In genomic region chr17:40103082-40103741, GRCh38 we compare ENCODE assay signal across 15 cellular contexts. TPM values are rescaled to one million over a fixed set of nuclear protein-coding genes. Genes with fewer than 3 reads are reported as not detected.
A peak's percentile ranks its signal among the peaks of the same experiment; 100 is the strongest.
DNase-seq lines count a peak whose midpoint lies in the region; ATAC-seq, FAIRE-seq and TF ChIP-seq lines count a peak whose summit lies in the region.
"Had no signal": no experiment of that assay in that cellular context is flagged by ENCODE, and none has a peak within 500 bp of the region (broad histone marks: within the 10 kb centered on the region; RNA-seq: fewer than 3 reads in every experiment).

No MANE protein-coding gene starts in this region.

- H4K5ac ChIP-seq in H1 (ENCODE audit: insufficient read length, low read depth, low read length) = no peak overlapping the region

- H3K4me1 ChIP-seq in CD4-positive, CD25-positive, alpha-beta regulatory T cell (ENCODE audit: control insufficient read depth, insufficient read depth, low read length, poor library complexity, severe bottlenecking) = peaks cover 93% of the 10 kb centered on the region
- H3K4me1 ChIP-seq in Karpas-422 (ENCODE audit: low read length) (peaks cover 45% of the 10 kb centered on the region), H1 (replicated peaks in 1 of 4; ENCODE audit: control insufficient read depth in 3 of 4, insufficient read depth in 4 of 4, low read length in 3 of 4) (peaks cover 20 to 54% (median 39%) of the 10 kb centered on the region in 4 experiments), pancreas (peaks cover 34 to 38% (median 37%) of the 10 kb centered on the region in 3 donors)

- 62% methylated on average over 3 of the region's 3 CpGs; no CpG with 5 or more reads in 1 of the 2 experiments for WGBS in H1 (ENCODE audit: extremely low coverage in 1 of 2, insufficient coverage in 1 of 2, insufficient read length in 1 of 2, insufficient replicate concordance in 2 of 2, low coverage in 1 of 2, low lambda C conversion rate in 2 of 2, missing lambda C conversion rate in 1 of 2), 2 experiments
- 39 to 41% methylated on average over 3 of the region's 3 CpGs for WGBS in pancreas, 2 donors

- H3K23ac ChIP-seq in H1 (ENCODE audit: insufficient read length) = no peak overlapping the region

- no peaks in the 10 kb centered on the region for H3K9me3 ChIP-seq in CD4-positive, CD25-positive, alpha-beta regulatory T cell (ENCODE audit: control insufficient read depth in 2 of 2, low read length in 2 of 2)
- H3K9me3 ChIP-seq in Karpas-422 (ENCODE audit: low read length) = 0 out of 2 replicates have a peak, but pooled peaks cover 3% of the 10 kb centered on the region
- peaks cover 0 to 6% of the 10 kb centered on the region in 2 experiments; a peak in 1 of 4 replicates for H3K9me3 ChIP-seq in H1 (ENCODE audit: insufficient read depth in 2 of 2, low read depth in 1 of 2, low read length in 1 of 2)
- no peaks in the 10 kb centered on the region for H3K9me3 ChIP-seq in pancreas

- no peak overlapping the region for H3K14ac ChIP-seq in H1 (ENCODE audit: insufficient read length)

- peaks cover 10% of the 10 kb centered on the region; the same call in 1 of the 2 replicates for H3K23me2 ChIP-seq in H1 (ENCODE audit: low read depth, low read length)

- H3K27me3 ChIP-seq in CD4-positive, CD25-positive, alpha-beta regulatory T cell (ENCODE audit: control insufficient read depth, insufficient read depth, low read length) = no peaks in the 10 kb centered on the region
- H3K27me3 ChIP-seq in Karpas-422 (ENCODE audit: low read length) (0 out of 2 replicates have a peak, but pooled peaks cover 6% of the 10 kb centered on the region), H1 (replicated peaks in 1 of 4; ENCODE audit: control insufficient read depth in 3 of 4, extremely low read depth in 1 of 4, insufficient read depth in 3 of 4, low read length in 3 of 4) (peaks cover 6 to 44% (median 34%) of the 10 kb centered on the region in 4 experiments), pancreas (no peaks in the 10 kb centered on the region)

- TF ChIP-seq POLR2A in H1 (IDR thresholded peaks at IDR 0.05; ENCODE audit: control extremely low read depth in 1 of 2, low read depth in 2 of 2, low read length in 2 of 2) = no peak

- H4K20me1 ChIP-seq in Karpas-422 (ENCODE audit: insufficient read depth, low read depth, low read length) (no peaks in the 10 kb centered on the region), H1 (replicated peaks in 1 of 2; ENCODE audit: control insufficient read depth in 1 of 2, insufficient read depth in 2 of 2, low read length in 2 of 2) (no peaks in the 10 kb centered on the region)

- H3K4ac ChIP-seq in H1 (replicated peaks; ENCODE audit: insufficient read length, low read depth, low read length) = no peak overlapping the region

- H3K9me2 ChIP-seq in Karpas-422 (replicated peaks; ENCODE audit: insufficient read depth, low read length) = no peaks in the 10 kb centered on the region

- H3K4me2 ChIP-seq in Karpas-422 (ENCODE audit: low read depth, low read length, poor library complexity, severe bottlenecking) = peak overlapping the region; percentile 17
- peak overlapping the region; percentile 20 to 26; a peak in 2 of 4 replicates for H3K4me2 ChIP-seq in H1 (ENCODE audit: insufficient read depth in 1 of 2, low read depth in 2 of 2, low read length in 2 of 2)

- H2BK20ac ChIP-seq in H1 (ENCODE audit: low read length) = peak overlapping the region; percentile 80; the same call in 1 of the 2 replicates

- POLR2A ChIA-PET in H1 (lab: Charles Lee; ENCODE audit: partially characterized antibody) = interaction anchor here (0.9 to 20.8 kb wide), 9 partner anchors 8 to 65 kb away, joined by 3 to 399 read pairs (median 4); partner anchors contain the start of genes CASC3, MED24 and MSL1

- FAIRE-seq in H1 (lab: Jason Lieb, UNC) = no peak
- FAIRE-seq in pancreas (lab: Jason Lieb, UNC) = no peak
- FAIRE-seq: GM18507 had no signal

- H3K36me3 ChIP-seq in CD4-positive, CD25-positive, alpha-beta regulatory T cell (ENCODE audit: control insufficient read depth, insufficient read depth, low read length) = no peaks in the 10 kb centered on the region
- H3K36me3 ChIP-seq in Karpas-422 (ENCODE audit: insufficient read depth, low read length) (no peaks in the 10 kb centered on the region), H1 (ENCODE audit: control insufficient read depth in 2 of 4, insufficient read depth in 4 of 4, low read length in 3 of 4) (no peaks in the 10 kb centered on the region), pancreas (no peaks in the 10 kb centered on the region)

- no peak for TF ChIP-seq EP300 in H1 (IDR thresholded peaks at IDR 0.05; ENCODE audit: borderline replicate concordance in 1 of 2, low read depth in 2 of 2, low read length in 2 of 2)

- H3K9me3 Mint-ChIP-seq in CD4-positive, CD25-positive, alpha-beta regulatory T cell = no peaks in the 10 kb centered on the region
- H3K9me3 Mint-ChIP-seq: T-helper 1 cell treated with Interleukin-12 subunit alpha and Interleukin-12 subunit beta and Interleukin-4 antibody, amounts not matched to agents 30 μg/mL and 1 μg/mL, for 36 hours had no signal

- H3K4me3 ChIP-seq in CD4-positive, CD25-positive, alpha-beta regulatory T cell (ENCODE audit: low read depth, low read length) = peak overlapping the region; percentile 43
- no peak overlapping the region for H3K4me3 ChIP-seq in Karpas-422 (ENCODE audit: low read length)
- no peak overlapping the region for H3K4me3 ChIP-seq in H1 (ENCODE audit: extremely low read depth in 1 of 4, insufficient read depth in 2 of 4, low read depth in 3 of 4, low read length in 4 of 4)
- no peak overlapping the region for H3K4me3 ChIP-seq in pancreas

- H4K8ac ChIP-seq in H1 (ENCODE audit: extremely low read depth, insufficient read depth, low read length) = peak overlapping the region; percentile 53; the same call in 1 of the 2 replicates

- DNase-seq in CD4-positive, CD25-positive, alpha-beta regulatory T cell = no peak
- DNase-seq in Karpas-422 = no peak
- DNase-seq in H1 (ENCODE audit: low read depth in 1 of 2, low spot score in 2 of 2) = peak in 1 of 2 experiments; percentile 66
- DNase-seq in pancreas = peak in 2 of 6 donors; percentile 40 to 62
- DNase-seq in left lobe of liver (ENCODE audit: low spot score) = no peak
- DNase-seq in stimulated activated CD4-positive, alpha-beta T cell treated with anti-CD3 and anti-CD28 coated beads, Interleukin-1b, Interleukin-23, amount 100 ng/mL, for 48 hours = no peak
- DNase-seq in SHP77 (lab: John Stamatoyannopoulos, UW) = no peak
- DNase-seq: activated effector memory CD4-positive, alpha-beta T cell treated with anti-CD3 and anti-CD28 coated beads, Interleukin-2, amount 50 U/mL, for 16 hours; COR-L47; HCEC 1CT; mammary epithelial cell; NCI-H2227 treated with DMSO at 0.1 percent for 48 hours had no signal

- peak overlapping the region; percentile 72; the same call in 1 of the 2 replicates for H2BK15ac ChIP-seq in H1 (ENCODE audit: low read length)

- peak overlapping the region; percentile 58 to 89 (median 70) for H3K4me3 Mint-ChIP-seq in CD4-positive, CD25-positive, alpha-beta regulatory T cell

- H3K79me2 ChIP-seq in Karpas-422 (ENCODE audit: low read length) = no peaks in the 10 kb centered on the region
- no peaks in the 10 kb centered on the region for H3K79me2 ChIP-seq in H1 (ENCODE audit: control insufficient read depth in 1 of 2, insufficient read depth in 2 of 2, low read length in 2 of 2)

- TF ChIP-seq CTCF in H1 (IDR thresholded peaks at IDR 0.05; ENCODE audit: control extremely low read depth in 1 of 3, insufficient read depth in 1 of 3, low read depth in 1 of 3, low read length in 3 of 3) = no peak
- TF ChIP-seq CTCF in pancreas (IDR thresholded peaks at IDR 0.05) = no peak

- CTCF ChIA-PET in H1 (lab: Charles Lee; ENCODE audit: partially characterized antibody) = interaction anchor here (0.5 to 7.6 kb wide), 14 partner anchors 9 to 739 kb away, joined by 3 to 110 read pairs (median 4); no protein-coding TSS in a partner anchor

- H2AK5ac ChIP-seq in H1 (ENCODE audit: low read depth, low read length) = peak overlapping the region; percentile 70; the same call in 1 of the 2 replicates

- no peak overlapping the region for H2AFZ ChIP-seq in Karpas-422 (ENCODE audit: low read length)
- peak overlapping the region; percentile 29; the same call in 1 of the 2 replicates for H2AFZ ChIP-seq in H1 (ENCODE audit: low read length)

- intact Hi-C loops in pancreas (cut with DNase I) = no loop called here

- peak overlapping the region; percentile 6; the same call in 1 of the 2 replicates for H2BK5ac ChIP-seq in H1 (ENCODE audit: low read depth, low read length)

- H3K27ac Mint-ChIP-seq in CD4-positive, CD25-positive, alpha-beta regulatory T cell = peak overlapping the region; percentile 96 to 99 (median 99)
- H3K27ac Mint-ChIP-seq: T-helper 1 cell treated with Interleukin-12 subunit alpha and Interleukin-12 subunit beta and Interleukin-4 antibody, amounts not matched to agents 30 μg/mL and 1 μg/mL, for 36 hours had no signal

- H3K9ac ChIP-seq in Karpas-422 (ENCODE audit: low read length) = peak overlapping the region; percentile 2; the same call in 1 of the 2 replicates
- no peak overlapping the region; a peak in 1 of 7 replicates for H3K9ac ChIP-seq in H1 (replicated peaks in 1 of 4; ENCODE audit: extremely low read depth in 1 of 4, low read depth in 3 of 4, low read length in 3 of 4)

- no peak for TF ChIP-seq RAD21 in H1 (IDR thresholded peaks at IDR 0.05 in 1 of 2, conservative IDR thresholded peaks at IDR 0.05 in 1 of 2; ENCODE audit: low read depth in 2 of 2, low read length in 2 of 2)

- H3K79me1 ChIP-seq in H1 (ENCODE audit: low read depth, low read length) = 0 out of 2 replicates have a peak, but pooled peaks cover under 1% of the 10 kb centered on the region

- peak overlapping the region; percentile 86; the same call in 1 of the 2 replicates for H2BK12ac ChIP-seq in H1 (ENCODE audit: low read depth, low read length)

- peaks cover 2% of the 10 kb centered on the region for H3K27me3 Mint-ChIP-seq in CD4-positive, CD25-positive, alpha-beta regulatory T cell

- no peak overlapping the region for H2BK120ac ChIP-seq in H1 (replicated peaks; ENCODE audit: low read depth, low read length)

- no peak for ATAC-seq in CD4-positive, CD25-positive, alpha-beta regulatory T cell (ENCODE audit: low read depth in 2 of 2)
- ATAC-seq in pancreas (no peak), left lobe of liver (no peak), HG03095 (IDR thresholded peaks at IDR 0.05; ENCODE audit: unreplicated experiment) (no peak)

- peak overlapping the region; percentile 55 for H3K27ac ChIP-seq in CD4-positive, CD25-positive, alpha-beta regulatory T cell (ENCODE audit: insufficient read depth, low read length, poor library complexity, severe bottlenecking)
- H3K27ac ChIP-seq in Karpas-422 (ENCODE audit: low read length) (no peak overlapping the region), H1 (ENCODE audit: low read depth, low read length) (no peak overlapping the region), pancreas (peak overlapping the region; percentile 47 to 68 (median 65))

- H3K4me1 Mint-ChIP-seq in CD4-positive, CD25-positive, alpha-beta regulatory T cell = peaks cover 10 to 94% (median 70%) of the 10 kb centered on the region in 4 donors

- H3K36me3 Mint-ChIP-seq in CD4-positive, CD25-positive, alpha-beta regulatory T cell = no peaks in the 10 kb centered on the region

- peak overlapping the region; percentile 22 for H4K91ac ChIP-seq in H1 (replicated peaks; ENCODE audit: insufficient read length, low read length)

- no peak overlapping the region for H3K56ac ChIP-seq in H1 (replicated peaks; ENCODE audit: insufficient read length, low read depth, low read length)

- H3K18ac ChIP-seq in H1 (ENCODE audit: extremely low read depth, low read length) = peak overlapping the region; percentile 93

RNA-seq across cellular contexts. Expression of gene NR1D1, which starts 2.8 kb away (rescaled TPM):
- total RNA-seq in CD4-positive, CD25-positive, alpha-beta regulatory T cell = 29.5 TPM
- polyA plus RNA-seq in CD4-positive, CD25-positive, alpha-beta regulatory T cell = 10 to 100 TPM in 1 of 4 donors, 1 to 10 TPM in 3; 4.9 to 10.1 (median 6.2) TPM
- 0.65 and 0.67 TPM in 2 replicates for total RNA-seq in Karpas-422 (2014; rRNA removed; shearing (Covaris generic); ENCODE audit: low replicate concordance)
- total RNA-seq in H1 (2021; fragmentation: NEBNext Ultra II Directional; extraction: Animal tissue kit (Norgen Biotek cat#: 25700)) = 4.3 and 4.6 TPM in 2 replicates
- polyA plus RNA-seq in H1 (2011; rRNA removed) (1.5 and 3.4 TPM in 2 replicates), pancreas (10 to 100 TPM; 11.0 to 17.5 TPM)
- polyA plus RNA-seq in H1 (2011; cell fraction: cytosol; rRNA removed) = 0.79 TPM
- polyA plus RNA-seq in H1 (2011; cell fraction: nucleus; rRNA removed) = 4.7 TPM
- 5.4 to 7.1 TPM (median 6.1 TPM) in 4 replicates for polyA plus RNA-seq in H1 (2012, experiment 1 of 2)
- 6.5 TPM for polyA plus RNA-seq in H1 (2012, experiment 2 of 2)
- polyA plus RNA-seq in H1 (2013, experiment 1 of 2) = 3.1 TPM
- 3.0 TPM for polyA plus RNA-seq in H1 (2013, experiment 2 of 2)
- polyA minus RNA-seq in H1 (2011; rRNA and poly(A)+ RNA removed) = 1.4 and 2.9 TPM in 2 replicates
- polyA minus RNA-seq in H1 (2011; cell fraction: cytosol; rRNA and poly(A)+ RNA removed) = 2.5 TPM
- 2.7 TPM for polyA minus RNA-seq in H1 (2011; cell fraction: nucleus; rRNA and poly(A)+ RNA removed)
- total RNA-seq in pancreas (10 to 100 TPM in 4 of 6 donors, 1 to 10 TPM in 2; 4.8 to 16.6 (median 11.2) TPM), left lobe of liver (18.6 TPM)

RNA-seq across cellular contexts. Expression of gene MSL1, which starts 18.6 kb away (rescaled TPM):
- 126 TPM for total RNA-seq in CD4-positive, CD25-positive, alpha-beta regulatory T cell
- polyA plus RNA-seq in CD4-positive, CD25-positive, alpha-beta regulatory T cell = 10 to 100 TPM in 2 of 4 donors, 1 to 10 TPM in 2; 9.3 to 10.5 (median 9.8) TPM
- 48.6 and 53.2 TPM in 2 replicates for total RNA-seq in Karpas-422 (2014; rRNA removed; shearing (Covaris generic); ENCODE audit: low replicate concordance)
- 66.5 and 69.2 TPM in 2 replicates for total RNA-seq in H1 (2021; fragmentation: NEBNext Ultra II Directional; extraction: Animal tissue kit (Norgen Biotek cat#: 25700))
- polyA plus RNA-seq in H1 (2011; rRNA removed) (18.2 and 24.1 TPM in 2 replicates), pancreas (100 to 1,000 TPM in 1 of 2 donors, 10 to 100 TPM in 1; 71.0 to 105 TPM)
- 39.2 TPM for polyA plus RNA-seq in H1 (2011; cell fraction: cytosol; rRNA removed)
- polyA plus RNA-seq in H1 (2011; cell fraction: nucleus; rRNA removed) = 50.9 TPM
- polyA plus RNA-seq in H1 (2012, experiment 1 of 2) = 47.3 to 75.1 TPM (median 51.3 TPM) in 4 replicates
- 24.4 TPM for polyA plus RNA-seq in H1 (2012, experiment 2 of 2)
- polyA plus RNA-seq in H1 (2013, experiment 1 of 2) = 59.8 TPM
- polyA plus RNA-seq in H1 (2013, experiment 2 of 2) = 53.4 TPM
- polyA minus RNA-seq in H1 (2011; rRNA and poly(A)+ RNA removed) = 35.9 and 42.1 TPM in 2 replicates
- polyA minus RNA-seq in H1 (2011; cell fraction: cytosol; rRNA and poly(A)+ RNA removed) = 35.1 TPM
- polyA minus RNA-seq in H1 (2011; cell fraction: nucleus; rRNA and poly(A)+ RNA removed) = 36.6 TPM
- total RNA-seq in pancreas (10 to 100 TPM; 21.0 to 44.6 (median 29.2) TPM), left lobe of liver (45.9 TPM)

RNA-seq across cellular contexts. Expression of gene CASC3, which starts 37.1 kb away (rescaled TPM):
- 165 TPM for total RNA-seq in CD4-positive, CD25-positive, alpha-beta regulatory T cell
- 10 to 100 TPM; 42.5 to 46.6 (median 44.2) TPM for polyA plus RNA-seq in CD4-positive, CD25-positive, alpha-beta regulatory T cell
- 37.4 and 74.5 TPM in 2 replicates for total RNA-seq in Karpas-422 (2014; rRNA removed; shearing (Covaris generic); ENCODE audit: low replicate concordance)
- 114 and 116 TPM in 2 replicates for total RNA-seq in H1 (2021; fragmentation: NEBNext Ultra II Directional; extraction: Animal tissue kit (Norgen Biotek cat#: 25700))
- polyA plus RNA-seq in H1 (2011; rRNA removed) = 80.2 and 85.7 TPM in 2 replicates
- 63.6 TPM for polyA plus RNA-seq in H1 (2011; cell fraction: cytosol; rRNA removed)
- 136 TPM for polyA plus RNA-seq in H1 (2011; cell fraction: nucleus; rRNA removed)
- polyA plus RNA-seq in H1 (2012, experiment 1 of 2) = 79.5 to 94.5 TPM (median 87.8 TPM) in 4 replicates
- polyA plus RNA-seq in H1 (2012, experiment 2 of 2) = 49.9 TPM
- polyA plus RNA-seq in H1 (2013, experiment 1 of 2) = 60.2 TPM
- 58.7 TPM for polyA plus RNA-seq in H1 (2013, experiment 2 of 2)
- polyA minus RNA-seq in H1 (2011; rRNA and poly(A)+ RNA removed) = 76.1 and 78.3 TPM in 2 replicates
- polyA minus RNA-seq in H1 (2011; cell fraction: cytosol; rRNA and poly(A)+ RNA removed) = 36.5 TPM
- polyA minus RNA-seq in H1 (2011; cell fraction: nucleus; rRNA and poly(A)+ RNA removed) = 81.4 TPM
- total RNA-seq in pancreas = 10 to 100 TPM; 31.3 to 46.2 (median 40.8) TPM
- polyA plus RNA-seq in pancreas = 10 to 100 TPM; 35.2 to 42.3 TPM
- total RNA-seq in left lobe of liver = 25.1 TPM

RNA-seq across cellular contexts. Expression of gene THRA, which starts 40.4 kb away (rescaled TPM):
- total RNA-seq in CD4-positive, CD25-positive, alpha-beta regulatory T cell = 29.4 TPM
- polyA plus RNA-seq in CD4-positive, CD25-positive, alpha-beta regulatory T cell = 10 to 100 TPM; 10.7 to 15.9 (median 13.4) TPM
- 1.7 and 2.5 TPM in 2 replicates for total RNA-seq in Karpas-422 (2014; rRNA removed; shearing (Covaris generic); ENCODE audit: low replicate concordance)
- total RNA-seq in H1 (2021; fragmentation: NEBNext Ultra II Directional; extraction: Animal tissue kit (Norgen Biotek cat#: 25700)) = 10.2 and 11.8 TPM in 2 replicates
- polyA plus RNA-seq in H1 (2011; rRNA removed) (6.4 and 8.2 TPM in 2 replicates), pancreas (10 to 100 TPM; 22.4 to 35.7 TPM)
- 7.4 TPM for polyA plus RNA-seq in H1 (2011; cell fraction: cytosol; rRNA removed)
- 13.1 TPM for polyA plus RNA-seq in H1 (2011; cell fraction: nucleus; rRNA removed)
- 7.9 to 11.1 TPM (median 10.1 TPM) in 4 replicates for polyA plus RNA-seq in H1 (2012, experiment 1 of 2)
- 7.6 TPM for polyA plus RNA-seq in H1 (2012, experiment 2 of 2)
- 5.0 TPM for polyA plus RNA-seq in H1 (2013, experiment 1 of 2)
- polyA plus RNA-seq in H1 (2013, experiment 2 of 2) = 4.5 TPM
- 8.4 and 11.6 TPM in 2 replicates for polyA minus RNA-seq in H1 (2011; rRNA and poly(A)+ RNA removed)
- 6.2 TPM for polyA minus RNA-seq in H1 (2011; cell fraction: cytosol; rRNA and poly(A)+ RNA removed)
- 4.3 TPM for polyA minus RNA-seq in H1 (2011; cell fraction: nucleus; rRNA and poly(A)+ RNA removed)
- total RNA-seq in pancreas (10 to 100 TPM; 13.8 to 28.1 (median 20.6) TPM), left lobe of liver (10.7 TPM)

RNA-seq across cellular contexts. Expression of gene MED24, which starts 49.0 kb away (rescaled TPM):
- total RNA-seq in CD4-positive, CD25-positive, alpha-beta regulatory T cell = 78.8 TPM
- 10 to 100 TPM; 34.3 to 46.1 (median 40.3) TPM for polyA plus RNA-seq in CD4-positive, CD25-positive, alpha-beta regulatory T cell
- 40.8 and 50.6 TPM in 2 replicates for total RNA-seq in Karpas-422 (2014; rRNA removed; shearing (Covaris generic); ENCODE audit: low replicate concordance)
- 81.7 and 90.6 TPM in 2 replicates for total RNA-seq in H1 (2021; fragmentation: NEBNext Ultra II Directional; extraction: Animal tissue kit (Norgen Biotek cat#: 25700))
- polyA plus RNA-seq in H1 (2011; rRNA removed) (92.7 and 120 TPM in 2 replicates), pancreas (10 to 100 TPM; 58.5 to 60.1 TPM)
- 91.0 TPM for polyA plus RNA-seq in H1 (2011; cell fraction: cytosol; rRNA removed)
- polyA plus RNA-seq in H1 (2011; cell fraction: nucleus; rRNA removed) = 355 TPM
- 73.6 to 99.4 TPM (median 93.5 TPM) in 4 replicates for polyA plus RNA-seq in H1 (2012, experiment 1 of 2)
- polyA plus RNA-seq in H1 (2012, experiment 2 of 2) = 83.6 TPM
- polyA plus RNA-seq in H1 (2013, experiment 1 of 2) = 42.8 TPM
- polyA plus RNA-seq in H1 (2013, experiment 2 of 2) = 41.6 TPM
- polyA minus RNA-seq in H1 (2011; rRNA and poly(A)+ RNA removed) = 126 and 205 TPM in 2 replicates
- polyA minus RNA-seq in H1 (2011; cell fraction: cytosol; rRNA and poly(A)+ RNA removed) = 93.1 TPM
- 141 TPM for polyA minus RNA-seq in H1 (2011; cell fraction: nucleus; rRNA and poly(A)+ RNA removed)
- total RNA-seq in pancreas (10 to 100 TPM; 22.1 to 43.7 (median 29.1) TPM), left lobe of liver (28.8 TPM)

Comparison
In these comparisons a context has a peak if more than half of its experiments do, and no peak if none do; other contexts are left out.
1. H3K27ac ChIP-seq: peak in CD4-positive, CD25-positive, alpha-beta regulatory T cell (single experiment) and pancreas (4 of 4); none in Karpas-422 (single experiment) and H1 (single experiment).